Comparison of ENCODE assay signal across 10 cellular contexts in the genomic region with DNA sequence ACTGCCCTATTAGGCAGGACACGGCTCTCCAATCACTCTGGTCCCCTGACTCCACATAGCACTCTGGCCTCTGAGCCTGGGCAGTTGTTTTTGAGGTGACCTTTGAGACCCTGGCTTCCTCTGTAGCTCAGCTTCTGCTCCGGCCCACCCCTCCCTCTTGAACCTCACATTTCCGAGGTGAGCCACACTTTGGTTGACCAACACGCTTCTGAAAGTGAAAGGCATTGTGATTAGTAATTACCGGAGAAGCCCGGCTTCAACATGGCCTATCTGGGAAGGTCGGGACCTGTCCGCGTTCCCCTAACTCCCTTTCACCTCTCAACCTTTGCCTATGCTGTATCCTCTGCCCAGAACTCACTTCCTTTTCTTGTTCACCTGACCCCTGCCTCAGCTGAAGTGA. TPM values are rescaled to one million over a fixed set of nuclear protein-coding genes. Genes with fewer than 3 reads are reported as not detected.
DNase-seq lines count a peak whose midpoint lies in the region; ATAC-seq and TF ChIP-seq lines count a peak whose summit lies in the region.
"Had no signal": no experiment of that assay in that cellular context is flagged by ENCODE, and none has a peak within 500 bp of the region (broad histone marks: within the 10 kb centered on the region; RNA-seq: fewer than 3 reads in every experiment).

No MANE protein-coding gene starts in this region.

- in situ Hi-C loops in GM13977 (cut with MboI; ENCODE audit: low pct_unique_long_range_greater_than_20kb, low sequenced_read_pairs, unreplicated experiment), result no loop called here

- ATAC-seq in GM19397 (IDR thresholded peaks at IDR 0.05; ENCODE audit: unreplicated experiment) (peak; percentile 90), HG03095 (IDR thresholded peaks at IDR 0.05; ENCODE audit: unreplicated experiment) (peak; percentile 89)
- ATAC-seq in central memory CD8-positive, alpha-beta T cell (replicated peaks; ENCODE audit: extremely low read depth, poor library complexity, severe bottlenecking), result no peak

- TF ChIP-seq CTCF in GM13977 (IDR thresholded peaks at IDR 0.05; ENCODE audit: extremely low read depth, insufficient read depth, missing control alignments) (no peak), mesothelial cell of epicardium (IDR thresholded peaks at IDR 0.05; ENCODE audit: unreplicated experiment) (no peak)

- H3K9me3 Mint-ChIP-seq in central memory CD8-positive, alpha-beta T cell, result no peaks in the 10 kb centered on the region
- H3K9me3 Mint-ChIP-seq in mesothelial cell of epicardium, result no peaks in the 10 kb centered on the region
- peaks cover 4% of the 10 kb centered on the region for H3K9me3 Mint-ChIP-seq in activated T-helper 2 cell treated with anti-CD3 and anti-CD28 coated beads, Interferon-gamma antibody, Interleukin-2, Interleukin-4, amounts not matched to agents 10 μg/mL and 5 μg/mL and 100 μg/mL, durations not matched to agents 14 hours and 24 hours and 36 hours
- H3K9me3 Mint-ChIP-seq in T-helper 2 cell treated with Interferon-gamma antibody and Interleukin-4, amounts not matched to agents 5 μg/mL and 100 μg/mL, for 36 hours, result no peaks in the 10 kb centered on the region

- H3K4me3 Mint-ChIP-seq in central memory CD8-positive, alpha-beta T cell, result peak overlapping the region; percentile 41
- H3K4me3 Mint-ChIP-seq in mesothelial cell of epicardium, result no peak overlapping the region
- no peak overlapping the region for H3K4me3 Mint-ChIP-seq in activated T-helper 2 cell treated with anti-CD3 and anti-CD28 coated beads, Interferon-gamma antibody, Interleukin-2, Interleukin-4, amounts not matched to agents 10 μg/mL and 5 μg/mL and 100 μg/mL, durations not matched to agents 14 hours and 24 hours and 36 hours (ENCODE audit: low read depth)
- H3K4me3 Mint-ChIP-seq in T-helper 2 cell treated with Interferon-gamma antibody and Interleukin-4, amounts not matched to agents 5 μg/mL and 100 μg/mL, for 36 hours, result no peak overlapping the region
- H3K4me3 Mint-ChIP-seq: nephron progenitor cell had no signal

- H3K27me3 Mint-ChIP-seq in central memory CD8-positive, alpha-beta T cell, result no peaks in the 10 kb centered on the region
- H3K27me3 Mint-ChIP-seq in mesothelial cell of epicardium (ENCODE audit: low read depth), result peaks cover 22% of the 10 kb centered on the region
- peaks cover 14% of the 10 kb centered on the region for H3K27me3 Mint-ChIP-seq in activated T-helper 2 cell treated with anti-CD3 and anti-CD28 coated beads, Interferon-gamma antibody, Interleukin-2, Interleukin-4, amounts not matched to agents 10 μg/mL and 5 μg/mL and 100 μg/mL, durations not matched to agents 14 hours and 24 hours and 36 hours (ENCODE audit: low read depth)
- peaks cover 20% of the 10 kb centered on the region for H3K27me3 Mint-ChIP-seq in T-helper 2 cell treated with Interferon-gamma antibody and Interleukin-4, amounts not matched to agents 5 μg/mL and 100 μg/mL, for 36 hours (ENCODE audit: low read depth)

- no peaks in the 10 kb centered on the region for H3K36me3 Mint-ChIP-seq in central memory CD8-positive, alpha-beta T cell (ENCODE audit: insufficient read depth)
- H3K36me3 Mint-ChIP-seq in mesothelial cell of epicardium, result no peaks in the 10 kb centered on the region
- H3K36me3 Mint-ChIP-seq in activated T-helper 2 cell treated with anti-CD3 and anti-CD28 coated beads, Interferon-gamma antibody, Interleukin-2, Interleukin-4, amounts not matched to agents 10 μg/mL and 5 μg/mL and 100 μg/mL, durations not matched to agents 14 hours and 24 hours and 36 hours (ENCODE audit: low read depth), result peaks cover 3% of the 10 kb centered on the region
- H3K36me3 Mint-ChIP-seq in T-helper 2 cell treated with Interferon-gamma antibody and Interleukin-4, amounts not matched to agents 5 μg/mL and 100 μg/mL, for 36 hours (ENCODE audit: low read depth), result no peaks in the 10 kb centered on the region

- intact Hi-C loops in activated T-helper 2 cell treated with anti-CD3 and anti-CD28 coated beads, Interferon-gamma antibody, Interleukin-2, Interleukin-4, amounts not matched to agents 10 μg/mL and 5 μg/mL and 100 μg/mL, durations not matched to agents 14 hours and 24 hours and 36 hours (cut with micrococcal nuclease), result no loop called here

- peak; percentile 64 for DNase-seq in GM13977 (ENCODE audit: low spot score)
- DNase-seq in central memory CD8-positive, alpha-beta T cell (ENCODE audit: low spot score in 2 of 2), result no peak
- no peak for DNase-seq in mesothelial cell of epicardium (ENCODE audit: low spot score in 2 of 2, unreplicated experiment in 2 of 2)
- DNase-seq in activated T-helper 2 cell treated with anti-CD3 and anti-CD28 coated beads, Interferon-gamma antibody, Interleukin-2, Interleukin-4, amounts not matched to agents 10 μg/mL and 5 μg/mL and 100 μg/mL, durations not matched to agents 14 hours and 24 hours and 36 hours (ENCODE audit: low spot score), result no peak
- DNase-seq in NCI-H2107 (lab: John Stamatoyannopoulos, UW), result no peak
- no peak for DNase-seq in T-helper 2 cell treated with Interferon-gamma antibody and Interleukin-4, amounts not matched to agents 5 μg/mL and 100 μg/mL, for 36 hours (ENCODE audit: low spot score)
- DNase-seq: nephron progenitor cell; stimulated activated CD4-positive, alpha-beta T cell treated with anti-CD3 and anti-CD28 coated beads, Interleukin-4, amount 100 ng/mL, for 1 hour had no signal

- peak overlapping the region; percentile 19 for H3K27ac Mint-ChIP-seq in central memory CD8-positive, alpha-beta T cell (ENCODE audit: low read depth)
- H3K27ac Mint-ChIP-seq in mesothelial cell of epicardium, result no peak overlapping the region
- no peak overlapping the region for H3K27ac Mint-ChIP-seq in activated T-helper 2 cell treated with anti-CD3 and anti-CD28 coated beads, Interferon-gamma antibody, Interleukin-2, Interleukin-4, amounts not matched to agents 10 μg/mL and 5 μg/mL and 100 μg/mL, durations not matched to agents 14 hours and 24 hours and 36 hours
- H3K27ac Mint-ChIP-seq in T-helper 2 cell treated with Interferon-gamma antibody and Interleukin-4, amounts not matched to agents 5 μg/mL and 100 μg/mL, for 36 hours, result no peak overlapping the region
- H3K27ac Mint-ChIP-seq: nephron progenitor cell had no signal

- H3K4me1 Mint-ChIP-seq in central memory CD8-positive, alpha-beta T cell, result peaks cover 26% of the 10 kb centered on the region
- no peaks in the 10 kb centered on the region for H3K4me1 Mint-ChIP-seq in mesothelial cell of epicardium
- H3K4me1 Mint-ChIP-seq in activated T-helper 2 cell treated with anti-CD3 and anti-CD28 coated beads, Interferon-gamma antibody, Interleukin-2, Interleukin-4, amounts not matched to agents 10 μg/mL and 5 μg/mL and 100 μg/mL, durations not matched to agents 14 hours and 24 hours and 36 hours (ENCODE audit: low read depth), result peaks cover 11% of the 10 kb centered on the region
- peaks cover 18% of the 10 kb centered on the region for H3K4me1 Mint-ChIP-seq in T-helper 2 cell treated with Interferon-gamma antibody and Interleukin-4, amounts not matched to agents 5 μg/mL and 100 μg/mL, for 36 hours (ENCODE audit: low read depth)

RNA-seq across cellular contexts. Expression of gene ITGAX, which starts 10.3 kb away (rescaled TPM):
- total RNA-seq in mesothelial cell of epicardium, result not detected in 3 replicates
- total RNA-seq in activated T-helper 2 cell treated with anti-CD3 and anti-CD28 coated beads, Interferon-gamma antibody, Interleukin-2, Interleukin-4, amounts not matched to agents 10 μg/mL and 5 μg/mL and 100 μg/mL, durations not matched to agents 14 hours and 24 hours and 36 hours, result 56.2 and 56.9 TPM in 2 replicates

RNA-seq across cellular contexts. Expression of gene ITGAD, which starts 48.4 kb away (rescaled TPM):
- total RNA-seq in mesothelial cell of epicardium, result not detected in 3 replicates
- total RNA-seq in activated T-helper 2 cell treated with anti-CD3 and anti-CD28 coated beads, Interferon-gamma antibody, Interleukin-2, Interleukin-4, amounts not matched to agents 10 μg/mL and 5 μg/mL and 100 μg/mL, durations not matched to agents 14 hours and 24 hours and 36 hours, result 0.18 and 0.21 TPM in 2 replicates

Comparison
In these comparisons a context has a peak if more than half of its experiments do, and no peak if none do; other contexts are left out.
1. RNA of gene ITGAX, which starts 10.3 kb away (total RNA-seq): 56.2 to 56.9 TPM in activated T-helper 2 cell treated with anti-CD3 and anti-CD28 coated beads, Interferon-gamma antibody, Interleukin-2, Interleukin-4, amounts not matched to agents 10 μg/mL and 5 μg/mL and 100 μg/mL, durations not matched to agents 14 hours and 24 hours and 36 hours; not detected in mesothelial cell of epicardium; every median in the first group is over 10 times any median in the second.